ENCODE assay signal across 12 cellular contexts in the genomic region with DNA sequence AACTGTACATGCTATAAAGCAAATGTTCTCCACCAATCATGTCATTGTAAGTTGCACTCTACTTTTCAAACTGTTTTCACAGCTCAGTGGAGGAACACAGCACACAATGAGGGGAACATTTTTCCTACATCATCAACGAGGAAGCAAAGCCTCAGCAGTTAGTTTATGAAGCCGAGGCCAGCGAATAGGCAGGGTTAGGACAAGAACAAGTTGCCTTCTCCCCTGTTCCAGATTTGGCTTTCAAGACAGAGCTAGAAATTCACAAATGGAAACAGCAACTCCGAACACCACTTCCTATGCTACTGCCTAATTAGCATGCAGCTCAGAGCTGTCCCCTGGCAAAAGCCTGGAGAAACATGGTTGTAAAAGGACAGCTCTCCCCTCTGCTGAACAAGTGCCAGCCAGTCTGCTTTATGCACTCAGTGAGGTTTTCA. TPM values are rescaled to one million over a fixed set of nuclear protein-coding genes. Genes with fewer than 3 reads are reported as not detected.
DNase-seq lines count a peak whose midpoint lies in the region; ATAC-seq and TF ChIP-seq lines count a peak whose summit lies in the region.
"Had no signal": no experiment of that assay in that cellular context is flagged by ENCODE, and none has a peak within 500 bp of the region (broad histone marks: within the 10 kb centered on the region; RNA-seq: fewer than 3 reads in every experiment).

No MANE protein-coding gene starts in this region.

- peaks cover 0 to 30% (median 17%) of the 10 kb centered on the region in 4 donors for H3K4me1 ChIP-seq in transverse colon

- in situ Hi-C loops in transverse colon (cut with MboI; ENCODE audit: low pct_ligation_motif_present in 1 of 4, low pct_unique_long_range_greater_than_20kb in 1 of 4, low sequenced_read_pairs in 3 of 4): no loop called here

- intact Hi-C loops in transverse colon (cut with DNase I; ENCODE audit: low total_unique reads): no loop called here

- H3K4me1 Mint-ChIP-seq in endothelial cell (ENCODE audit: unreplicated experiment): no peaks in the 10 kb centered on the region

- no peak overlapping the region for H3K27ac Mint-ChIP-seq in endothelial cell (ENCODE audit: unreplicated experiment)

- no peaks in the 10 kb centered on the region for H3K27me3 ChIP-seq in transverse colon

- no peaks in the 10 kb centered on the region for H3K9me3 Mint-ChIP-seq in endothelial cell (ENCODE audit: unreplicated experiment)

- H3K4me3 ChIP-seq in coronary artery (peak overlapping the region; percentile 40), transverse colon (no peak overlapping the region)

- no peak overlapping the region for H3K4me3 Mint-ChIP-seq in endothelial cell (ENCODE audit: unreplicated experiment)

- ATAC-seq in left lobe of liver (no peak), GM19395 (IDR thresholded peaks at IDR 0.05; ENCODE audit: unreplicated experiment) (no peak)
- ATAC-seq: esophagus mucosa had no signal

- no peak for TF ChIP-seq EP300 in transverse colon (IDR thresholded peaks at IDR 0.05; ENCODE audit: low read depth)

- no peaks in the 10 kb centered on the region for H3K36me3 ChIP-seq in transverse colon

- no peak for TF ChIP-seq CTCF in coronary artery (IDR thresholded peaks at IDR 0.05)
- no peak for TF ChIP-seq CTCF in transverse colon (IDR thresholded peaks at IDR 0.05)
- TF ChIP-seq CTCF in endothelial cell (IDR thresholded peaks at IDR 0.05; ENCODE audit: unreplicated experiment): no peak

- H3K27me3 Mint-ChIP-seq in endothelial cell (ENCODE audit: unreplicated experiment): no peaks in the 10 kb centered on the region

- H3K36me3 Mint-ChIP-seq in endothelial cell (ENCODE audit: low read depth, unreplicated experiment): no peaks in the 10 kb centered on the region

- 18% methylated on average over 4 of the region's 4 CpGs; no CpG with 5 or more reads in 1 of the 2 donors for WGBS in transverse colon (ENCODE audit: low coverage in 1 of 2), 2 donors

- no peak for TF ChIP-seq POLR2A in transverse colon (IDR thresholded peaks at IDR 0.05)

- H3K9me3 ChIP-seq in transverse colon: no peaks in the 10 kb centered on the region

- H3K27ac ChIP-seq in coronary artery (peak overlapping the region; percentile 19 to 73), transverse colon (peak overlapping the region; percentile 26 to 67 (median 64))

- DNase-seq in NCI-H1092 (lab: John Stamatoyannopoulos, UW) (peak; percentile 2), NCI-H1092 treated with DMSO at 0.1 percent for 48 hours (lab: John Stamatoyannopoulos, UW) (no peak), coronary artery (ENCODE audit: low spot score) (no peak), middle frontal gyrus (ENCODE audit: extremely low spot score, low spot score) (peak; percentile 65), transverse colon (peak; percentile 29), endothelial cell (ENCODE audit: low spot score) (no peak), left lobe of liver (ENCODE audit: low spot score) (no peak)
- DNase-seq: activated T-cell treated with anti-CD3 and anti-CD28 coated beads, Interleukin-2, amount 50 U/mL, for 1 hour; NCI-H2171 treated with DMSO at 0.1 percent for 48 hours had no signal

RNA-seq across cellular contexts. Expression of a gene that starts 19.8 kb away (rescaled TPM):
- total RNA-seq in transverse colon (10 to 100 TPM in 1 of 4 donors, 1 to 10 TPM in 3; 3.0 to 14.0 (median 8.6) TPM), endothelial cell (ENCODE audit: unreplicated experiment) (0.69 TPM), left lobe of liver (1.3 TPM)
- total RNA-seq: T-helper 1 cell treated with Interleukin-12 subunit alpha and Interleukin-12 subunit beta and Interleukin-4 antibody, amounts not matched to agents 30 ng/mL and 1 ng/mL, for 36 hours had no signal

Comparison
In these comparisons a context has a peak if more than half of its experiments do, and no peak if none do; other contexts are left out.
1. DNase-seq: peak in NCI-H1092 (single experiment), middle frontal gyrus (single experiment) and transverse colon (single experiment); none in NCI-H1092 treated with DMSO at 0.1 percent for 48 hours (single experiment), coronary artery (single experiment), endothelial cell (single experiment) and left lobe of liver (single experiment).